ENCODE assay signal across 23 cellular contexts in the genomic region with DNA sequence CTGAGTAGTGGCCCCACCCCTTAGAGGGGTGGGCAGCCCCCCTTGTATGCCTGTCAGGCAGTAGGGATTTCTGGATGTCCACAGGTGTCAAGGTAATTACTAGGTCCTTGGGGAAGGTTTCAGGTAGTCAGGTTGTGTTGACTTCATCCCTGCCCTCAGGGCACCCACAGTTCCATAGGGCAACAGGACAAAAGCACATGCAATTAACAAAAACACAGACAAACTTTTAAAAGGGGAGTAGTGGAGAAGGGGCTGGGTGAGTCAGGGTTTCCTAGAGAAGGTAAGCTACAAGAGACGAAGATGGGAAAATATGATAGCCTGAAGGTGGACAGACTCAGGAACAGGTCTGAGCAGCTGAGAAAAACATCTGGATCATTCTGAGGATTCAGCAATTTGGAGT. TPM values are rescaled to one million over a fixed set of nuclear protein-coding genes. Genes with fewer than 3 reads are reported as not detected.
"Had no signal": no experiment of that assay in that cellular context is flagged by ENCODE, and none has a peak within 500 bp of the region (broad histone marks: within the 10 kb centered on the region; RNA-seq: fewer than 3 reads in every experiment).

No MANE protein-coding gene starts in this region.

- H3K9me3 ChIP-seq: breast epithelium had no signal

- H3K4me1 ChIP-seq: breast epithelium had no signal

- H3K4me3 ChIP-seq: breast epithelium, SK-N-MC had no signal

- H3K9ac ChIP-seq: KMS-11 had no signal

- H3K27ac ChIP-seq: breast epithelium, KMS-11, SK-N-MC, WERI-Rb-1 had no signal

- DNase-seq: activated CD4-positive, alpha-beta memory T cell treated with anti-CD3 and anti-CD28 coated beads, Interleukin-2, amount 10 ng/mL, durations not matched to agents 7 days and 5 days; activated CD4-positive, alpha-beta T cell treated with anti-CD3 and anti-CD28 coated beads for 36 hours; activated CD4-positive, alpha-beta T cell treated with anti-CD3 and anti-CD28 coated beads, Interleukin-2, amount 50 U/mL, for 1 hour; activated CD8-positive, alpha-beta memory T cell treated with anti-CD3 and anti-CD28 coated beads, Interleukin-2, amount 50 U/mL, for 4 hours; activated naive CD4-positive, alpha-beta T cell treated with anti-CD3 and anti-CD28 coated beads, Interleukin-2, amount 50 U/mL, for 16 hours; activated naive CD8-positive, alpha-beta T cell treated with anti-CD3 and anti-CD28 coated beads, Interleukin-2, amount 10 ng/mL, durations not matched to agents 7 days and 5 days; activated T-cell treated with anti-CD3 and anti-CD28 coated beads, Interleukin-2, amount 50 U/mL, for 72 hours; caudate nucleus; NCI-H1092 treated with DMSO at 0.1 percent for 48 hours; NCI-H1436 treated with DMSO at 0.1 percent for 48 hours; NCI-H1930; NCI-H2171; NCI-H2227 treated with DMSO at 0.1 percent for 48 hours; NCI-H446 treated with DMSO at 0.1 percent for 48 hours; NCI-H526; NCI-H82; T-cell; WERI-Rb-1 had no signal

- H3K36me3 ChIP-seq: breast epithelium, WERI-Rb-1 had no signal

- H3K27me3 ChIP-seq: breast epithelium had no signal

RNA-seq across cellular contexts. Expression of a gene that starts 31.3 kb away (rescaled TPM):
- total RNA-seq: activated CD4-positive, alpha-beta memory T cell treated with anti-CD3 and anti-CD28 coated beads, Interleukin-2, amount 10 ng/mL, durations not matched to agents 7 days and 5 days; OCI-LY7; T-helper 2 cell treated with Interferon-gamma antibody and Interleukin-4, amounts not matched to agents 100 ng/mL and 5 ng/mL, for 36 hours had no signal
